ENCODE assay signal across 8 cellular contexts in the genomic region with DNA sequence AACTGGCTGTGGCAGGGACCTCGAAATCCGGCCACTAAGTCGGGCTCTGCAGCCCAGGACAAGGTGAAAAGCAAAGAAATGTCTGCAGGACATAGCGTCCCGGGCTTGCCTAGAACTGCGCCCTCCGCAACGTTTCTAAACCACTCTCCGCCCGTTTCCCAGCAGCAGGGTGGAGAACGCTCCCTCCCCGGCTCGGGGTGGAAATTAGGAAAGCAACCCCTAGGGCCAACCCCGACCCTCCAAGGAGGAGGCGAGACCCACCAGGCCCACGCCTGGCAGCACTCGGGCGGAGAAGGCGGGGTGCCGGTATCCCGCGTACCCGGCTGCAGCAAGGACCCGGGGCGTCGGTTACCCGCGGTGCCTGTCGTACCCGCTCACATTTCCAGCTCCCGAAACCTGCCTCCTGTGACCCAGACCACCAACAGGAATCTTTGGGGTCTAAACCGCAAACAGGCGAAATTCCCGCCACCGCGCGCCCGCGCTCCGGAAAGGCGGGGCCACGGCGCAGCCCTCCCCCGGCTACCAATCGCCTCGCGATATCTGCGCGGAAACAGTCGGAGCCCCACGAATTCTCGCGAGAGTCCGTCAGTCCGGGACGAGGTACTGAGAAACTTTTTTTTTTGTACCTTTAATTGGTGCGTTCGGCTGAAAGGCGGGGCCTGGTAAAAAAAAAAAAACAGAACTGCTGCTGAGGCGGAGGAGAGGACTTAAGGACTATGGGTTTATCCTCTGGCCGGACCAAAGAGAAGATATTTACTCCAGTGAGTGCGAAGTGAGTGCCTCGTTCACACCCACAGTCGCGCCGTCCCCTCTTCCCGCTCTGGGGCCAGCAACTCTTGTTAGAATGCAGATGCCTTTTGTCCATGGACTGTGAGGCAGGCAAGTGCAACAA. TPM values are rescaled to one million over a fixed set of nuclear protein-coding genes. Genes with fewer than 3 reads are reported as not detected.
DNase-seq lines count a peak whose midpoint lies in the region; ATAC-seq and TF ChIP-seq lines count a peak whose summit lies in the region.

Gene MMS22L, minus strand, starts transcription at position 491 of the 892 bp plus-strand sequence. CDS start 739 bp downstream, outside the sequence.

- peak within 1 kb of the TSS; percentile 91 for H3K4me3 ChIP-seq in OCI-LY3 (ENCODE audit: low read length)
- peak within 1 kb of the TSS; percentile 91 for H3K4me3 ChIP-seq in epithelial cell of esophagus (ENCODE audit: low read length)
- H3K4me3 ChIP-seq in mucosa of descending colon, result peak within 1 kb of the TSS; percentile 77

- peaks cover 22% of the 10 kb centered on the region for H3K79me2 ChIP-seq in OCI-LY3 (ENCODE audit: low read length)

- H3K4me1 ChIP-seq in OCI-LY3 (ENCODE audit: low read length) (peaks cover 15% of the 10 kb centered on the region; the same call in 1 of the 2 replicates), mucosa of descending colon (ENCODE audit: low read depth) (peaks cover 3% of the 10 kb centered on the region)

- H3K27me3 ChIP-seq in OCI-LY3 (ENCODE audit: low read depth, low read length), result no peaks in the 10 kb centered on the region

- no peaks in the 10 kb centered on the region for H3K9me3 ChIP-seq in OCI-LY3 (ENCODE audit: insufficient read depth, low read length)
- H3K9me3 ChIP-seq in mucosa of descending colon, result no peaks in the 10 kb centered on the region

- H3K36me3 ChIP-seq in OCI-LY3 (replicated peaks; ENCODE audit: low read depth, low read length) (peaks cover 9% of the 10 kb centered on the region), mucosa of descending colon (ENCODE audit: low read depth) (no peaks in the 10 kb centered on the region)

- no peak for TF ChIP-seq CTCF in OCI-LY3 (IDR thresholded peaks at IDR 0.05; ENCODE audit: low read depth, low read length)
- TF ChIP-seq CTCF in epithelial cell of esophagus (IDR thresholded peaks at IDR 0.05; ENCODE audit: insufficient read depth, low read depth, low read length, missing control alignments), result no peak
- TF ChIP-seq CTCF in mucosa of descending colon (IDR thresholded peaks at IDR 0.05), result no peak

- peak; percentile 80 for DNase-seq in DMS 273 treated with DMSO at 0.1 percent for 48 hours (lab: John Stamatoyannopoulos, UW)
- peak; percentile 61 for DNase-seq in HuH-7.5 (ENCODE audit: low spot score)
- peak; percentile 91 for DNase-seq in activated CD8-positive, alpha-beta memory T cell treated with anti-CD3 and anti-CD28 coated beads, Interleukin-2, amount 50 U/mL, for 4 hours
- DNase-seq in epithelial cell of esophagus (ENCODE audit: low read depth), result peak; percentile 93
- peak; percentile 95 to 97 (median 96) for DNase-seq in mucosa of descending colon
- DNase-seq in stimulated activated CD8-positive, alpha-beta memory T cell treated with anti-CD3 and anti-CD28 coated beads, Interleukin-4, amount 100 ng/mL, for 1 hour (ENCODE audit: low read depth in 2 of 2, low spot score in 1 of 2), result peak; percentile 84 to 86

- H4K20me1 ChIP-seq in OCI-LY3 (ENCODE audit: insufficient read depth, low read length), result no peaks in the 10 kb centered on the region

- ATAC-seq in GM21528 (IDR thresholded peaks at IDR 0.05; ENCODE audit: low FRiP score, unreplicated experiment), result peak; percentile 98
- peak; percentile 99 for ATAC-seq in mucosa of descending colon

- H3K4me2 ChIP-seq in OCI-LY3 (ENCODE audit: low read length), result peak within 1 kb of the TSS; percentile 94

- peak within 1 kb of the TSS; percentile 100 for H2AFZ ChIP-seq in OCI-LY3 (ENCODE audit: low read depth, low read length)

- intact Hi-C loops in mucosa of descending colon (cut with DNase I, micrococcal nuclease), result no loop called here

- H3K9ac ChIP-seq in OCI-LY3 (ENCODE audit: low read length), result peak within 1 kb of the TSS; percentile 98

- H3K27ac ChIP-seq in OCI-LY3 (ENCODE audit: low read length), result peak within 1 kb of the TSS; percentile 61

RNA-seq across cellular contexts. Expression of gene MMS22L, which starts in this region (rescaled TPM):
- total RNA-seq in mucosa of descending colon, result 10 to 100 TPM in 1 of 3 donors, 1 to 10 TPM in 2; 9.2 to 10.5 (median 9.5) TPM

Comparison
In these comparisons a context has a peak if more than half of its experiments do, and no peak if none do; other contexts are left out.
1. Peak in every context shown above with its lines: DNase-seq, ATAC-seq, H3K4me3 ChIP-seq and H3K27ac ChIP-seq.